8 cellular contexts compared by ENCODE assay signal in genomic region chr14:69580009-69580577, GRCh38. TPM values are rescaled to one million over a fixed set of nuclear protein-coding genes. Genes with fewer than 3 reads are reported as not detected.
DNase-seq lines count a peak whose midpoint lies in the region; ATAC-seq and TF ChIP-seq lines count a peak whose summit lies in the region.

No MANE protein-coding gene starts in this region.

- H3K27me3 ChIP-seq in hepatocyte (peaks cover 7% of the 10 kb centered on the region), aorta (ENCODE audit: control insufficient read depth in 1 of 2, insufficient read depth in 2 of 2, low read length in 1 of 2) (no peaks in the 10 kb centered on the region)

- H3K9me3 ChIP-seq in hepatocyte (ENCODE audit: low read depth) = no peaks in the 10 kb centered on the region
- H3K9me3 ChIP-seq in aorta (ENCODE audit: control insufficient read depth, low read length) = no peaks in the 10 kb centered on the region

- no peaks in the 10 kb centered on the region for H3K9me2 ChIP-seq in hepatocyte (replicated peaks; ENCODE audit: insufficient read depth)

- no peaks in the 10 kb centered on the region for H4K20me1 ChIP-seq in hepatocyte (ENCODE audit: insufficient read depth, poor library complexity, severe bottlenecking)

- H3K36me3 ChIP-seq in hepatocyte (replicated peaks; ENCODE audit: insufficient read depth, low read depth) (no peaks in the 10 kb centered on the region), aorta (ENCODE audit: control insufficient read depth in 1 of 2, insufficient read depth in 2 of 2, low read length in 1 of 2) (no peaks in the 10 kb centered on the region)

- no peak overlapping the region for H3K4me2 ChIP-seq in hepatocyte

- no peaks in the 10 kb centered on the region for H3K79me2 ChIP-seq in hepatocyte

- intact Hi-C loops in aorta (cut with DNase I) = no loop called here

- no peak overlapping the region for H3K4me3 ChIP-seq in WI38 (ENCODE audit: low read depth, low read length)
- no peak overlapping the region for H3K4me3 ChIP-seq in hepatocyte
- H3K4me3 ChIP-seq in aorta (ENCODE audit: low read length in 2 of 2) = no peak overlapping the region

- DNase-seq in activated CD4-positive, alpha-beta T cell treated with anti-CD3 and anti-CD28 coated beads for 48 hours = peak; percentile 34
- no peak for DNase-seq in activated CD4-positive, alpha-beta T cell treated with anti-CD3 and anti-CD28 coated beads, Interleukin-2, amount 50 U/mL, for 1 hour
- DNase-seq in NCI-H1105 treated with DMSO at 0.1 percent for 48 hours (lab: John Stamatoyannopoulos, UW) = peak; percentile 8
- peak; percentile 85 for DNase-seq in hepatocyte (ENCODE audit: low spot score)
- DNase-seq in aorta = no peak
- no peak for DNase-seq in dedifferentiated amniotic fluid mesenchymal stem cell (ENCODE audit: extremely low spot score)

- H3K27ac ChIP-seq in hepatocyte (peak overlapping the region; percentile 53), aorta (ENCODE audit: low read depth in 1 of 2, low read length in 2 of 2) (no peak overlapping the region)

- WGBS in hepatocyte (ENCODE audit: low lambda C conversion rate, missing lambda C conversion rate) = 24% methylated on average over 7 of the region's 7 CpGs
- 37 to 42% methylated on average over 7 of the region's 7 CpGs for WGBS in aorta, 2 donors

- TF ChIP-seq CTCF in WI38 (IDR thresholded peaks at IDR 0.05; ENCODE audit: low read depth, low read length) (peak; percentile 70), hepatocyte (IDR thresholded peaks at IDR 0.05; ENCODE audit: poor library complexity) (peak; percentile 48)

- ATAC-seq in aorta (ENCODE audit: low FRiP score) (peak; percentile 58), HG02884 (IDR thresholded peaks at IDR 0.05; ENCODE audit: unreplicated experiment) (no peak)

- no peak overlapping the region for H2AFZ ChIP-seq in hepatocyte

- peaks cover 6% of the 10 kb centered on the region for H3K4me1 ChIP-seq in hepatocyte (ENCODE audit: insufficient read depth)
- H3K4me1 ChIP-seq in aorta (ENCODE audit: control insufficient read depth in 1 of 2, insufficient read depth in 2 of 2, low read length in 2 of 2) = no peaks in the 10 kb centered on the region

RNA-seq across cellular contexts. Expression of gene CCDC177, which starts 5.4 kb away (rescaled TPM):
- total RNA-seq in hepatocyte = 0.23 TPM in 1 of 2 replicates, not detected in the other
- not detected in 2 replicates for polyA plus RNA-seq in hepatocyte
- not detected for total RNA-seq in aorta
- polyA plus RNA-seq in aorta = not detected

RNA-seq across cellular contexts. Expression of gene SUSD6, which starts 31.3 kb away (rescaled TPM):
- total RNA-seq in hepatocyte = 16.2 and 28.4 TPM in 2 replicates
- polyA plus RNA-seq in hepatocyte = 15.7 and 16.3 TPM in 2 replicates
- total RNA-seq in aorta = 10 to 100 TPM; 51.3 to 59.9 TPM
- 10 to 100 TPM in 1 of 2 donors, 1 to 10 TPM in 1; 7.4 to 16.1 TPM for polyA plus RNA-seq in aorta

Comparison
In these comparisons a context has a peak if more than half of its experiments do, and no peak if none do; other contexts are left out.
1. DNase-seq: peak in activated CD4-positive, alpha-beta T cell treated with anti-CD3 and anti-CD28 coated beads for 48 hours (single experiment), NCI-H1105 treated with DMSO at 0.1 percent for 48 hours (single experiment) and hepatocyte (single experiment); none in activated CD4-positive, alpha-beta T cell treated with anti-CD3 and anti-CD28 coated beads, Interleukin-2, amount 50 U/mL, for 1 hour (single experiment), aorta (0 of 2) and dedifferentiated amniotic fluid mesenchymal stem cell (single experiment).